8 cellular contexts compared by ENCODE assay signal in the genomic region with DNA sequence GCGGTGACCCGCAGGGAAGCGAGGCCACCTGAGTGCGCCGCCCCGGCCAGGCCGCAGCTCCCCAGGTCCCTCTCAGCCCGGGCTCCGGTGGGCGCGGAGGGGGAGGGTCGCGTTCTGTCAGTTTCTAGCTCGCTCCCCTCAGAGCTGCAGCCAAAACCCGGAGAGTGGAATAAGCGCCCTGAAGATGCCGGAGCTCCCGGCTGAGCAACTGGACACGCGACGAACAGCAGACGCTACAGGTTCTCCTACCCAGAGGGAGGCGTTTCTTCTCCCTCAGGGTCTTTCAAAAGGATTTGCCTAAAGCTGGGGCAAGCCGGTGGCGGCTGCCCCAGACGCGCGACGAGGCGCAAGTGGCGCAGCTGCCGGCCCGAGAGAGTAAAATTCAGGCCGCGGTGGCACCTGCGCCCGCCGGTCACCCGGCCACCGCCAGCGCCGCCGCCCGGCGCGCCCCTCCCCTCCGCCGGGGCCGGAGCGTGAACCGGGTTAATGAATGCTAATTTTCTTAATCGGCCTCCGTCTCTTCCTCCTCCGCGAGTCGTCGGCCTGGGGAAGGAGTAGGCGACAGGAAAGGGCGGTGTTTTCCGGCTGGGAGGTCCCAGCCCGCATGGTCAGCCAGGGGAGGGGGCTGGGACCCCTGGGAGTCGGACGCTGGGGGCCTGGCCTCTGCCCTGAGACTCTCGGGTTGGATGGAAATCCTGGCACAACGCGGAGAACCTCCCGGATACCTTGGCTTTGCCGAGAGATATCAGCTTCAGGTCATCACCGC.
DNase-seq lines count a peak whose midpoint lies in the region; ATAC-seq and TF ChIP-seq lines count a peak whose summit lies in the region.

No MANE protein-coding gene starts in this region.

- peak; percentile 50 for ATAC-seq in GM18909 (IDR thresholded peaks at IDR 0.05; ENCODE audit: poor library complexity, unreplicated experiment)
- peak; percentile 49 for ATAC-seq in HG03108 (IDR thresholded peaks at IDR 0.05; ENCODE audit: unreplicated experiment)

- H3K4me3 ChIP-seq in AG09309 (ENCODE audit: control insufficient read depth, low read depth, low read length) (peak overlapping the region; percentile 82), choroid plexus epithelial cell (ENCODE audit: low read depth, low read length) (peak overlapping the region; percentile 72)

- TF ChIP-seq CTCF in AG09309 (IDR thresholded peaks at IDR 0.05; ENCODE audit: control insufficient read depth, insufficient read depth, low read depth, low read length, missing control alignments) (no peak), choroid plexus epithelial cell (conservative IDR thresholded peaks at IDR 0.05; ENCODE audit: low read depth, low read length) (no peak)

- DNase-seq in AG09309 (ENCODE audit: low read depth) (peak; percentile 31), NCI-H446 (lab: John Stamatoyannopoulos, UW) (peak; percentile 55 to 86), choroid plexus epithelial cell (ENCODE audit: low read depth) (peak; percentile 92), kidney tubule cell (ENCODE audit: low spot score) (peak; percentile 92)
- peak; percentile 65 for DNase-seq in activated CD4-positive, CD25-positive, alpha-beta regulatory T cell treated with anti-CD3 and anti-CD28 coated beads, Interleukin-2, amount 50 U/mL, for 72 hours
- DNase-seq in stimulated activated CD4-positive, alpha-beta T cell treated with anti-CD3 and anti-CD28 coated beads, Interleukin-1b, Interleukin-23, amount 100 ng/mL, for 4 hours (ENCODE audit: low read depth in 2 of 2), result peak; percentile 50 to 69

Comparison
In these comparisons a context has a peak if more than half of its experiments do, and no peak if none do; other contexts are left out.
1. Peak in every context shown above with its lines: DNase-seq, ATAC-seq and H3K4me3 ChIP-seq.
2. DNase-seq: peak in every context shown above with its lines; median percentile 92 in choroid plexus epithelial cell; 92 in kidney tubule cell; 70 in NCI-H446; 65 in activated CD4-positive, CD25-positive, alpha-beta regulatory T cell treated with anti-CD3 and anti-CD28 coated beads, Interleukin-2, amount 50 U/mL, for 72 hours; 60 in stimulated activated CD4-positive, alpha-beta T cell treated with anti-CD3 and anti-CD28 coated beads, Interleukin-1b, Interleukin-23, amount 100 ng/mL, for 4 hours; 31 in AG09309.